In the genomic region with DNA sequence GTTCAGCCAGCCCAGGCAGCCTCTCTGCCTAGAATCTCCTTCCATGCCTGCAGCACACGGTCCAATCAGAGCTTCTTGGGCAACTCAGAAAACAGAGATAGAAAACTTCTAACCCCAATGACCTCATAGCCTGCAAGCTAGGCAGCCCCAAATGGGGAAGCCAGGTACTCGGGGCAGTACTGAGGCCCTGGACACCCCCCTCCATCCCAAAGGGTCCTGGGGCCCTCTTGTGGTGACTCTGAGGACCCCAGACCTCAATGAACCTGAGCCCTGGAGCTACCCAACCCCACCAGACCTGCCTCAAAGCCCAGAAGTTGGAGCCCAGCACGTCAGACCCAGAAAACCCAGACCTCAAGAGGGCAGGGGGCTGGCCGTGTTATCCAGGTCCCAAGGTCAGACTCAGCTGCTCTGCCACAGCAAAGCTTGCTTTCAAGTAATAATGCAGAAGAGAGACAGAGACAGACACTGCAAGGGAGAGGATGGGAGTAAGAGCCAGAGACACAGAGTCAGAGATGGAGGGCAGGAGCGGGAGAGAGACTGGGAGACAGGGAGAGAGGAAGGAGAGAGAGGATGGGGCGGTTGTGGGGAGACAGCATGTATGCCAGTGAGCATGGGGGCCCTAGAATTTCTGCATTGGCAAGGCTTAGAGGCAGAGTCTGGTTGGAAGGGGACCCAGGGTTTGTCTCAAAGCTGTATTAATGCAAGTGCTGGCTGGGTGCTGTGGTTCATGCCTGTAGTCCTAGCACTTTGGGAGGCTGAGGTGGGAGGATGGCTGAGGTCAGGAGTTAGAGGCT, we compare ENCODE assay signal across 13 cellular contexts. TPM values are rescaled to one million over a fixed set of nuclear protein-coding genes. Genes with fewer than 3 reads are reported as not detected.
DNase-seq lines count a peak whose midpoint lies in the region; ATAC-seq, FAIRE-seq and TF ChIP-seq lines count a peak whose summit lies in the region.
"Had no signal": no experiment of that assay in that cellular context is flagged by ENCODE, and none has a peak within 500 bp of the region (broad histone marks: within the 10 kb centered on the region; RNA-seq: fewer than 3 reads in every experiment).

No MANE protein-coding gene starts in this region.

- peak overlapping the region; percentile 24; the same call in 1 of the 2 replicates for H3K4me2 ChIP-seq in DOHH2 (ENCODE audit: low read length)

- H3K9me3 ChIP-seq in DOHH2 (ENCODE audit: control insufficient read depth, insufficient read depth, low read length) = no peaks in the 10 kb centered on the region

- H3K27ac ChIP-seq in DOHH2 (ENCODE audit: low read depth, low read length) = no peak overlapping the region

- H3K27me3 ChIP-seq in DOHH2 (ENCODE audit: control insufficient read depth, low read length) = no peaks in the 10 kb centered on the region

- FAIRE-seq in urothelium cell line (lab: Jason Lieb, UNC) = no peak

- in situ Hi-C loops in GM13977 (cut with MboI; ENCODE audit: low pct_unique_long_range_greater_than_20kb, low sequenced_read_pairs, unreplicated experiment) = no loop called here
- in situ Hi-C loops in G401 (cut with HindIII; ENCODE audit: low sequenced_read_pairs) = no loop called here

- peaks cover 2% of the 10 kb centered on the region; the same call in 1 of the 2 replicates for H3K36me3 ChIP-seq in DOHH2 (ENCODE audit: control insufficient read depth, low read length)

- no peaks in the 10 kb centered on the region for H3K79me2 ChIP-seq in DOHH2 (ENCODE audit: control insufficient read depth, low read length)

- H3F3A ChIP-seq in DOHH2 (ENCODE audit: control insufficient read depth, insufficient read depth) = no peaks in the 10 kb centered on the region

- TF ChIP-seq CTCF in DOHH2 (IDR thresholded peaks at IDR 0.05; ENCODE audit: low read depth, low read length, poor library complexity, severe bottlenecking) = peak; percentile 23
- TF ChIP-seq CTCF in GM13977 (IDR thresholded peaks at IDR 0.05; ENCODE audit: extremely low read depth, insufficient read depth, missing control alignments) = peak; percentile 16

- H3K4me3 ChIP-seq in DOHH2 (ENCODE audit: low read length) = no peak overlapping the region

- ATAC-seq in left lobe of liver (no peak), GM21717 (IDR thresholded peaks at IDR 0.05; ENCODE audit: unreplicated experiment) (no peak)
- ATAC-seq: CD8-positive, alpha-beta T cell; HCT116 had no signal

- no peaks in the 10 kb centered on the region for H3K9me2 ChIP-seq in DOHH2 (replicated peaks; ENCODE audit: control insufficient read depth, low read length)

- peaks cover 17% of the 10 kb centered on the region for H3K4me1 ChIP-seq in DOHH2 (ENCODE audit: control insufficient read depth, low read length)

- no peaks in the 10 kb centered on the region for H4K20me1 ChIP-seq in DOHH2 (ENCODE audit: control insufficient read depth, insufficient read depth, low read depth, low read length)

- DNase-seq in GM13977 (ENCODE audit: low spot score) = peak; percentile 48
- peak; percentile 37 for DNase-seq in RPMI8226
- DNase-seq in left lobe of liver (ENCODE audit: low spot score) = peak; percentile 30
- no peak for DNase-seq in G401 (ENCODE audit: low spot score)
- DNase-seq in urothelium cell line (ENCODE audit: low spot score) = no peak
- DNase-seq in stimulated activated CD4-positive, alpha-beta T cell treated with anti-CD3 and anti-CD28 coated beads, Interleukin-1b, Interleukin-23, amount 100 ng/mL, for 48 hours = no peak
- DNase-seq: activated T-cell treated with anti-CD3 and anti-CD28 coated beads, Interleukin-2, amount 50 U/mL, for 48 hours; CD8-positive, alpha-beta T cell; NCI-H2107; stimulated activated CD4-positive, alpha-beta T cell treated with anti-CD3 and anti-CD28 coated beads, Interleukin-4, amount 100 ng/mL, for 4 hours had no signal

RNA-seq across cellular contexts. Expression of a gene that starts 28.2 kb away (rescaled TPM):
- 13.8 TPM for total RNA-seq in left lobe of liver
- total RNA-seq in G401 (2014; rRNA removed; shearing (Covaris generic)) = 19.3 and 28.9 TPM in 2 replicates

Comparison
In these comparisons a context has a peak if more than half of its experiments do, and no peak if none do; other contexts are left out.
1. DNase-seq: peak in GM13977 (single experiment), RPMI8226 (single experiment) and left lobe of liver (single experiment); none in G401 (single experiment), urothelium cell line (single experiment) and stimulated activated CD4-positive, alpha-beta T cell treated with anti-CD3 and anti-CD28 coated beads, Interleukin-1b, Interleukin-23, amount 100 ng/mL, for 48 hours (single experiment).